In the genomic region with DNA sequence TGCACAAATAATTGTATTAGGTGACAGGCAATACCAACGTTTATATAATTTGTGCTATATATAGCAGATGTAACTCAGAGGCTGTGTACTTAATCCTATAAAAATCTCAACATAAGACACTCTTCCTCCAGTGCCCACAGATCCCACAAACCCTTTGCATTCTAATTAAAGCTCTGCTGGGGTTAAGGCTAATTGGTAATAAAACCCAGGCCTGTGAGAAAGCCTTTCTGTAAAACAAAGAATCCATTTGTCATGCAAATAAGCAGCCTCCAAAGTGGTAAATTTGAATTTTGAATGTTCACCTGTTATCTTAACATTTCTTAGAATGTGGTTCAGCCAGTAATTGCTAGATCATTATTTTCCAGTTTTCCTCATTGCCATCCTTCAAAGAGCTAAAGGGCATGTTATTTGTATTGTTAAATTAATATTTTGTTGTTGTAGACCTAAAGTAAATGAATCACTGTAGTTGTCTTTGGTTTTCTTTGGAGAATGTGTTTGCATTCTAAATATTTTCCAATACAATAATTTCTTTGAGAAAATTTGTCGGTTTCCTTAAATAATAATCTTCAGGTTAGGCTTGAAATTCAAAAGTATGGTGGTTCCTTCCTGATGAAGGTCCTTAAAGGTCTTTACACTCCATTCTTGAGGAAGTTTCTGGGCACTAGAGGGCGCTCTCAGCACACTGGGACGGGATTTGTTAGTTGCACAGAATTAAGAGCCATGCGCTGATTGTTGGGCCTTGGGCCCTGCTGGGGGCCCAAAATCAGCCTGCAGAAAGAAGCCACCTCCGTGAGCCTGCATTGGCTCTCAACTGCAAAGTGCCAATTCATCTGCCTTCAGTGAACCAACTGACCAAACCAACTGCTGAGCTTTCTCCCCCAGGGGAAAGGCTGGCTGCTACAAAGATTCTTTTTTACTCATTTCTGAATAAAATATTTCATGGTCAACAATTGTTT, we compare ENCODE assay signal across 8 cellular contexts. TPM values are rescaled to one million over a fixed set of nuclear protein-coding genes. Genes with fewer than 3 reads are reported as not detected.
DNase-seq lines count a peak whose midpoint lies in the region; ATAC-seq and TF ChIP-seq lines count a peak whose summit lies in the region.

No MANE protein-coding gene starts in this region.

- peaks cover 16% of the 10 kb centered on the region; the same call in 1 of the 2 replicates for H3K4me1 ChIP-seq in Panc1 (ENCODE audit: control insufficient read depth, insufficient read depth, low read length)

- no peaks in the 10 kb centered on the region for H3K36me3 Mint-ChIP-seq in activated T-cell treated with anti-CD3 and anti-CD28 coated beads, Interleukin-2, amount 50 U/mL, for 24 hours (ENCODE audit: low read depth)
- no peaks in the 10 kb centered on the region for H3K36me3 Mint-ChIP-seq in natural killer cell treated with Interleukin-12 subunit alpha and Interleukin-12 subunit beta and Interleukin-15 and Interleukin-18, amount 100 ng/mL, for 72 hours
- no peaks in the 10 kb centered on the region for H3K36me3 Mint-ChIP-seq in stimulated activated memory B cell treated with anti-CD40 and anti-IgM and Interleukin-4, amounts not matched to agents 10 μg/mL and 1 μg/mL and 100 μg/mL, for 72 hours

- H3K27ac ChIP-seq in Panc1 (ENCODE audit: low read length), result no peak overlapping the region

- in situ Hi-C loops in Panc1 (cut with HindIII; ENCODE audit: low pct_unique_long_range_greater_than_20kb, low sequenced_read_pairs), result no loop called here

- peak; percentile 91 for TF ChIP-seq CTCF in LNCAP (IDR thresholded peaks at IDR 0.05)
- TF ChIP-seq CTCF in Panc1 (IDR thresholded peaks at IDR 0.05), result peak; percentile 94
- peak; percentile 88 for TF ChIP-seq CTCF in fibroblast of pulmonary artery (IDR thresholded peaks at IDR 0.05; ENCODE audit: low read length, missing control alignments)

- POLR2A ChIA-PET in Panc1 (lab: Charles Lee), result no interaction called here

- no peaks in the 10 kb centered on the region for H3K27me3 ChIP-seq in Panc1 (ENCODE audit: control insufficient read depth, insufficient read depth, low read length)

- no peaks in the 10 kb centered on the region for H3K27me3 Mint-ChIP-seq in activated T-cell treated with anti-CD3 and anti-CD28 coated beads, Interleukin-2, amount 50 U/mL, for 24 hours
- H3K27me3 Mint-ChIP-seq in natural killer cell treated with Interleukin-12 subunit alpha and Interleukin-12 subunit beta and Interleukin-15 and Interleukin-18, amount 100 ng/mL, for 72 hours, result no peaks in the 10 kb centered on the region
- no peaks in the 10 kb centered on the region for H3K27me3 Mint-ChIP-seq in stimulated activated memory B cell treated with anti-CD40 and anti-IgM and Interleukin-4, amounts not matched to agents 10 μg/mL and 1 μg/mL and 100 μg/mL, for 72 hours

- ATAC-seq in GM19452 (IDR thresholded peaks at IDR 0.05; ENCODE audit: unreplicated experiment) (peak; percentile 55), Panc1 (peak; percentile 87)
- peak; percentile 66 to 69 for ATAC-seq in natural killer cell treated with Interleukin-12 subunit alpha and Interleukin-12 subunit beta and Interleukin-15 and Interleukin-18, amount 100 ng/mL, for 72 hours
- peak; percentile 82 for ATAC-seq in stimulated activated memory B cell treated with anti-CD40 and anti-IgM and Interleukin-4, amounts not matched to agents 10 μg/mL and 1 μg/mL and 100 μg/mL, for 72 hours

- no peak overlapping the region for H3K4me3 ChIP-seq in Panc1 (ENCODE audit: low read depth in 2 of 2, low read length in 2 of 2)
- H3K4me3 ChIP-seq in fibroblast of pulmonary artery (replicated peaks; ENCODE audit: low read depth, low read length), result no peak overlapping the region

- no TSS peak for BruUV-seq in Panc1 (replicated peaks; lab: Mats Ljungman, UMichigan)

- no peaks in the 10 kb centered on the region for H3K9me3 Mint-ChIP-seq in activated T-cell treated with anti-CD3 and anti-CD28 coated beads, Interleukin-2, amount 50 U/mL, for 24 hours
- H3K9me3 Mint-ChIP-seq in natural killer cell treated with Interleukin-12 subunit alpha and Interleukin-12 subunit beta and Interleukin-15 and Interleukin-18, amount 100 ng/mL, for 72 hours, result no peaks in the 10 kb centered on the region
- H3K9me3 Mint-ChIP-seq in stimulated activated memory B cell treated with anti-CD40 and anti-IgM and Interleukin-4, amounts not matched to agents 10 μg/mL and 1 μg/mL and 100 μg/mL, for 72 hours, result no peaks in the 10 kb centered on the region

- CTCF ChIA-PET in Panc1 (lab: Charles Lee), result interaction anchor here (0.9 kb wide), 1 partner anchor 119 kb away, joined by 3 read pairs; no protein-coding TSS in a partner anchor

- no peaks in the 10 kb centered on the region for H3K36me3 ChIP-seq in Panc1 (ENCODE audit: control insufficient read depth, insufficient read depth, low read length)

- H3K9me3 ChIP-seq in Panc1 (ENCODE audit: control insufficient read depth, insufficient read depth, low read depth, low read length), result no peaks in the 10 kb centered on the region

- intact Hi-C loops in Panc1 (cut with micrococcal nuclease; ENCODE audit: unreplicated experiment), result loop anchor here (5.0 to 10.0 kb wide), 2 partner anchors 284 to 391 kb away; a partner anchor contains a TSS

- H3K4me1 Mint-ChIP-seq in activated T-cell treated with anti-CD3 and anti-CD28 coated beads, Interleukin-2, amount 50 U/mL, for 24 hours (ENCODE audit: low read depth), result peaks cover 32% of the 10 kb centered on the region
- H3K4me1 Mint-ChIP-seq in natural killer cell treated with Interleukin-12 subunit alpha and Interleukin-12 subunit beta and Interleukin-15 and Interleukin-18, amount 100 ng/mL, for 72 hours (ENCODE audit: low read depth in 2 of 2), result peaks cover 25 to 46% of the 10 kb centered on the region in 2 donors
- H3K4me1 Mint-ChIP-seq in stimulated activated memory B cell treated with anti-CD40 and anti-IgM and Interleukin-4, amounts not matched to agents 10 μg/mL and 1 μg/mL and 100 μg/mL, for 72 hours, result peaks cover 18% of the 10 kb centered on the region

- DNase-seq in Ammon's horn (ENCODE audit: low spot score) (peak; percentile 92), Panc1 (ENCODE audit: low read depth, low spot score) (peak; percentile 72), fibroblast of pulmonary artery (ENCODE audit: low read depth) (peak; percentile 95)
- DNase-seq in activated T-cell treated with anti-CD3 and anti-CD28 coated beads, Interleukin-2, amount 50 U/mL, for 24 hours, result peak; percentile 88
- DNase-seq in natural killer cell treated with Interleukin-12 subunit alpha and Interleukin-12 subunit beta and Interleukin-15 and Interleukin-18, amount 100 ng/mL, for 72 hours (ENCODE audit: low spot score), result peak; percentile 89

- H3K27ac Mint-ChIP-seq in activated T-cell treated with anti-CD3 and anti-CD28 coated beads, Interleukin-2, amount 50 U/mL, for 24 hours, result no peak overlapping the region
- H3K27ac Mint-ChIP-seq in natural killer cell treated with Interleukin-12 subunit alpha and Interleukin-12 subunit beta and Interleukin-15 and Interleukin-18, amount 100 ng/mL, for 72 hours, result no peak overlapping the region
- no peak overlapping the region for H3K27ac Mint-ChIP-seq in stimulated activated memory B cell treated with anti-CD40 and anti-IgM and Interleukin-4, amounts not matched to agents 10 μg/mL and 1 μg/mL and 100 μg/mL, for 72 hours

- H3K4me3 Mint-ChIP-seq in activated T-cell treated with anti-CD3 and anti-CD28 coated beads, Interleukin-2, amount 50 U/mL, for 24 hours, result no peak overlapping the region
- H3K4me3 Mint-ChIP-seq in natural killer cell treated with Interleukin-12 subunit alpha and Interleukin-12 subunit beta and Interleukin-15 and Interleukin-18, amount 100 ng/mL, for 72 hours, result peak overlapping the region; percentile 82
- H3K4me3 Mint-ChIP-seq in stimulated activated memory B cell treated with anti-CD40 and anti-IgM and Interleukin-4, amounts not matched to agents 10 μg/mL and 1 μg/mL and 100 μg/mL, for 72 hours, result no peak overlapping the region

RNA-seq across cellular contexts. Expression of a gene that starts 46.1 kb away (rescaled TPM):
- total RNA-seq in Panc1 (2021; ENCODE audit: unreplicated experiment), result 157 TPM
- 107 TPM for polyA plus RNA-seq in Panc1 (2012; ENCODE audit: insufficient read length)
- 100 to 1,000 TPM; 119 to 155 TPM for total RNA-seq in natural killer cell treated with Interleukin-12 subunit alpha and Interleukin-12 subunit beta and Interleukin-15 and Interleukin-18, amount 100 ng/mL, for 72 hours
